In genomic region chr13:111210082-111210481, GRCh38 we compare ENCODE assay signal across 2 cellular contexts.
TF ChIP-seq lines count a peak whose summit lies in the region.

No MANE protein-coding gene starts in this region.

TF ChIP-seq in SK-N-SH, 30 proteins besides CTCF, POLR2A, EP300 and RAD21 (continued from another document):
- TF ChIP-seq, protein P1, sequence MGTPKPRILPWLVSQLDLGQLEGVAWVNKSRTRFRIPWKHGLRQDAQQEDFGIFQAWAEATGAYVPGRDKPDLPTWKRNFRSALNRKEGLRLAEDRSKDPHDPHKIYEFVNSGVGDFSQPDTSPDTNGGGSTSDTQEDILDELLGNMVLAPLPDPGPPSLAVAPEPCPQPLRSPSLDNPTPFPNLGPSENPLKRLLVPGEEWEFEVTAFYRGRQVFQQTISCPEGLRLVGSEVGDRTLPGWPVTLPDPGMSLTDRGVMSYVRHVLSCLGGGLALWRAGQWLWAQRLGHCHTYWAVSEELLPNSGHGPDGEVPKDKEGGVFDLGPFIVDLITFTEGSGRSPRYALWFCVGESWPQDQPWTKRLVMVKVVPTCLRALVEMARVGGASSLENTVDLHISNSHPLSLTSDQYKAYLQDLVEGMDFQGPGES (IDR thresholded peaks at IDR 0.05; ENCODE audit: low read depth, low read length) = no peak
- TF ChIP-seq NRF1 (IDR thresholded peaks at IDR 0.05; ENCODE audit: low read depth, low read length) (no peak), FOXJ3 (CRISPR knock-in tag; IDR thresholded peaks at IDR 0.05) (no peak), RCOR1 (IDR thresholded peaks at IDR 0.05; ENCODE audit: low read length) (no peak), NFIC (IDR thresholded peaks at IDR 0.05; ENCODE audit: borderline replicate concordance) (no peak), USF2 (IDR thresholded peaks at IDR 0.05; ENCODE audit: borderline replicate concordance, low read depth, low read length) (no peak), MEF2A (IDR thresholded peaks at IDR 0.05; ENCODE audit: borderline replicate concordance, low read depth) (no peak)

TF ChIP-seq in SK-N-SH treated with all-trans-retinoic acid at 6 μM for 48 hours, 23 proteins besides CTCF, POLR2A, EP300 and RAD21 (continued from another document):
- TF ChIP-seq ISL1 (CRISPR knock-in tag; IDR thresholded peaks at IDR 0.05) = no peak
- TF ChIP-seq TSHZ2 (CRISPR knock-in tag; IDR thresholded peaks at IDR 0.05) = no peak
- TF ChIP-seq, protein P2, sequence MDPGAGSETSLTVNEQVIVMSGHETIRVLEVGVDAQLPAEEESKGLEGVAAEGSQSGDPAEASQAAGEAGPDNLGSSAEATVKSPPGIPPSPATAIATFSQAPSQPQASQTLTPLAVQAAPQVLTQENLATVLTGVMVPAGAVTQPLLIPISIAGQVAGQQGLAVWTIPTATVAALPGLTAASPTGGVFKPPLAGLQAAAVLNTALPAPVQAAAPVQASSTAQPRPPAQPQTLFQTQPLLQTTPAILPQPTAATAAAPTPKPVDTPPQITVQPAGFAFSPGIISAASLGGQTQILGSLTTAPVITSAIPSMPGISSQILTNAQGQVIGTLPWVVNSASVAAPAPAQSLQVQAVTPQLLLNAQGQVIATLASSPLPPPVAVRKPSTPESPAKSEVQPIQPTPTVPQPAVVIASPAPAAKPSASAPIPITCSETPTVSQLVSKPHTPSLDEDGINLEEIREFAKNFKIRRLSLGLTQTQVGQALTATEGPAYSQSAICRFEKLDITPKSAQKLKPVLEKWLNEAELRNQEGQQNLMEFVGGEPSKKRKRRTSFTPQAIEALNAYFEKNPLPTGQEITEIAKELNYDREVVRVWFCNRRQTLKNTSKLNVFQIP (CRISPR knock-in tag; IDR thresholded peaks at IDR 0.05; ENCODE audit: borderline replicate concordance, low read depth) = no peak
- no peak for TF ChIP-seq RARB (CRISPR knock-in tag; IDR thresholded peaks at IDR 0.05)
- TF ChIP-seq ZNF565 (CRISPR knock-in tag; conservative IDR thresholded peaks at IDR 0.05; ENCODE audit: low read depth) = no peak
- TF ChIP-seq OSR1 (CRISPR knock-in tag; IDR thresholded peaks at IDR 0.05) = no peak
- TF ChIP-seq, protein P3, sequence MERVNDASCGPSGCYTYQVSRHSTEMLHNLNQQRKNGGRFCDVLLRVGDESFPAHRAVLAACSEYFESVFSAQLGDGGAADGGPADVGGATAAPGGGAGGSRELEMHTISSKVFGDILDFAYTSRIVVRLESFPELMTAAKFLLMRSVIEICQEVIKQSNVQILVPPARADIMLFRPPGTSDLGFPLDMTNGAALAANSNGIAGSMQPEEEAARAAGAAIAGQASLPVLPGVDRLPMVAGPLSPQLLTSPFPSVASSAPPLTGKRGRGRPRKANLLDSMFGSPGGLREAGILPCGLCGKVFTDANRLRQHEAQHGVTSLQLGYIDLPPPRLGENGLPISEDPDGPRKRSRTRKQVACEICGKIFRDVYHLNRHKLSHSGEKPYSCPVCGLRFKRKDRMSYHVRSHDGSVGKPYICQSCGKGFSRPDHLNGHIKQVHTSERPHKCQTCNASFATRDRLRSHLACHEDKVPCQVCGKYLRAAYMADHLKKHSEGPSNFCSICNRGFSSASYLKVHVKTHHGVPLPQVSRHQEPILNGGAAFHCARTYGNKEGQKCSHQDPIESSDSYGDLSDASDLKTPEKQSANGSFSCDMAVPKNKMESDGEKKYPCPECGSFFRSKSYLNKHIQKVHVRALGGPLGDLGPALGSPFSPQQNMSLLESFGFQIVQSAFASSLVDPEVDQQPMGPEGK (CRISPR knock-in tag; IDR thresholded peaks at IDR 0.05; ENCODE audit: borderline replicate concordance) = no peak
